ENCODE assay signal across 26 cellular contexts in the genomic region with DNA sequence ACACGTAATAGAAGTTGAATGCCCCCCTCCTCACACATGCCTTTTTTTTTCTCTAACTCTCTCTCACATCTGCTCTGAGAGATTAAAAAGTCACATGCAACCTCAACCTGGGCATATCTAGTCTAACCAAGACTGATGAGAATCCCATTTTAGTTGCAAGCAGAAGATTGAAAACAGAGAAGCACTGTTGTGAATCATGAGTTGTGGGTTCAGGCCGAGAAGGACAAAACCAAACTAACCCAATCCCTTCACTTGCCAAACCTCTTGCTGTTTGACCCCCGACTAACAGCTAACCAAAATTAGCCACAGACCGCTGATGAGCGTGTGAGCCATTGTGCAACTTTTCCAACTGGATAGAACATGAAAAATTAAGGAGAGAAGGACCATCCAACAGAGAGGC. TPM values are rescaled to one million over a fixed set of nuclear protein-coding genes. Genes with fewer than 3 reads are reported as not detected.
DNase-seq lines count a peak whose midpoint lies in the region; ATAC-seq and TF ChIP-seq lines count a peak whose summit lies in the region.
"Had no signal": no experiment of that assay in that cellular context is flagged by ENCODE, and none has a peak within 500 bp of the region (broad histone marks: within the 10 kb centered on the region; RNA-seq: fewer than 3 reads in every experiment).

No MANE protein-coding gene starts in this region.

- no peak for TF ChIP-seq EP300 in sigmoid colon (IDR thresholded peaks at IDR 0.05)

- intact Hi-C loops in sigmoid colon (cut with DNase I) = no loop called here

- ATAC-seq in GM19467 (IDR thresholded peaks at IDR 0.05; ENCODE audit: unreplicated experiment) = no peak
- ATAC-seq: GM12878; HCT116; naive thymus-derived CD8-positive, alpha-beta T cell had no signal

- no peaks in the 10 kb centered on the region for H3K9me3 ChIP-seq in sigmoid colon
- H3K9me3 ChIP-seq: esophagus muscularis mucosa had no signal

- H3K4me1 ChIP-seq in sigmoid colon = no peaks in the 10 kb centered on the region
- H3K4me1 ChIP-seq: esophagus muscularis mucosa, parathyroid adenoma had no signal

- H3K36me3 ChIP-seq in sigmoid colon = no peaks in the 10 kb centered on the region
- H3K36me3 ChIP-seq: esophagus muscularis mucosa had no signal

- no peak overlapping the region for H3K4me3 ChIP-seq in fibroblast of mammary gland (ENCODE audit: control insufficient read depth, low read depth, low read length)
- H3K4me3 ChIP-seq in sigmoid colon = no peak overlapping the region
- H3K4me3 ChIP-seq: esophagus muscularis mucosa, GM12878, hepatocyte had no signal

- no peak overlapping the region for H3K27ac ChIP-seq in sigmoid colon
- H3K27ac ChIP-seq: esophagus muscularis mucosa, hepatocyte, parathyroid adenoma had no signal

- in situ Hi-C loops in SK-MEL-5 (cut with HindIII; ENCODE audit: low pct_unique_long_range_greater_than_20kb, low sequenced_read_pairs) = no loop called here

- DNase-seq in NCI-H1105 treated with DMSO at 0.1 percent for 48 hours (lab: John Stamatoyannopoulos, UW) (peak; percentile 2), NCI-H1105 (lab: John Stamatoyannopoulos, UW) (no peak), SK-MEL-5 (ENCODE audit: low read depth, low spot score) (peak; percentile 65), fibroblast of mammary gland (ENCODE audit: low read depth) (peak; percentile 98), NCI-H2029 (lab: John Stamatoyannopoulos, UW) (no peak), sigmoid colon (no peak)
- DNase-seq in activated naive CD4-positive, alpha-beta T cell treated with anti-CD3 and anti-CD28 coated beads, Interleukin-2, amount 50 U/mL, for 16 hours = no peak
- DNase-seq: 8988T; activated effector memory CD4-positive, alpha-beta T cell treated with anti-CD3 and anti-CD28 coated beads, Interleukin-2, amount 50 U/mL, for 16 hours; C1 segment of cervical spinal cord; effector memory CD4-positive, alpha-beta T cell; GDM1; islet precursor cell; mesendoderm; naive thymus-derived CD8-positive, alpha-beta T cell; NCI-H2029 treated with DMSO at 0.1 percent for 48 hours; SHP77; stimulated activated CD4-positive, alpha-beta T cell treated with anti-CD3 and anti-CD28 coated beads, Interleukin-2, amount 100 ng/mL, for 24 hours had no signal

- WGBS in sigmoid colon, 2 donors = 88 to 93% methylated on average over 5 of the region's 5 CpGs

- TF ChIP-seq CTCF in fibroblast of mammary gland (conservative IDR thresholded peaks at IDR 0.05; ENCODE audit: control insufficient read depth, insufficient read depth, low read depth, low read length) (no peak), sigmoid colon (IDR thresholded peaks at IDR 0.05) (no peak)

- no peak for TF ChIP-seq POLR2A in sigmoid colon (IDR thresholded peaks at IDR 0.05)

- no peaks in the 10 kb centered on the region for H3K27me3 ChIP-seq in sigmoid colon
- H3K27me3 ChIP-seq: esophagus muscularis mucosa, hepatocyte had no signal

RNA-seq across cellular contexts. Expression of a gene that starts 31.8 kb away (rescaled TPM):
- 76.1 and 81.3 TPM in 2 replicates for total RNA-seq in SK-MEL-5 (2014; rRNA removed; shearing (Covaris generic))
- polyA plus RNA-seq in SK-MEL-5 (2015; cell fraction: cytosol; rRNA removed) = 346 and 371 TPM in 2 replicates
- 152 and 160 TPM in 2 replicates for polyA plus RNA-seq in SK-MEL-5 (2015; cell fraction: nucleus; rRNA removed)
- 1 to 10 TPM; 1.5 to 6.8 (median 4.0) TPM for total RNA-seq in sigmoid colon
- 100 to 1,000 TPM in 1 of 3 donors, 10 to 100 TPM in 2; 13.2 to 222 (median 16.0) TPM for polyA plus RNA-seq in sigmoid colon
- total RNA-seq: GM12878; naive thymus-derived CD8-positive, alpha-beta T cell had no signal
- polyA plus RNA-seq: GM12878; naive thymus-derived CD8-positive, alpha-beta T cell had no signal

RNA-seq across cellular contexts. Expression of a gene that starts 47.9 kb away (rescaled TPM):
- not detected in 2 replicates for total RNA-seq in SK-MEL-5 (2014; rRNA removed; shearing (Covaris generic))
- not detected in 2 replicates for polyA plus RNA-seq in SK-MEL-5 (2015; cell fraction: cytosol; rRNA removed)
- not detected in 2 replicates for polyA plus RNA-seq in SK-MEL-5 (2015; cell fraction: nucleus; rRNA removed)
- total RNA-seq in sigmoid colon = not detected
- polyA plus RNA-seq in sigmoid colon = not detected
- total RNA-seq: esophagus muscularis mucosa; GM12878; hepatocyte; naive thymus-derived CD8-positive, alpha-beta T cell; skeletal muscle tissue had no signal
- polyA plus RNA-seq: adipose tissue; GM12878; hepatocyte; naive thymus-derived CD8-positive, alpha-beta T cell had no signal

Comparison
In these comparisons a context has a peak if more than half of its experiments do, and no peak if none do; other contexts are left out.
1. DNase-seq: peak in NCI-H1105 treated with DMSO at 0.1 percent for 48 hours (single experiment), SK-MEL-5 (single experiment) and fibroblast of mammary gland (single experiment); none in NCI-H1105 (single experiment), NCI-H2029 (single experiment), activated naive CD4-positive, alpha-beta T cell treated with anti-CD3 and anti-CD28 coated beads, Interleukin-2, amount 50 U/mL, for 16 hours (single experiment) and sigmoid colon (single experiment).